5 cellular contexts compared by ENCODE assay signal in the genomic region with DNA sequence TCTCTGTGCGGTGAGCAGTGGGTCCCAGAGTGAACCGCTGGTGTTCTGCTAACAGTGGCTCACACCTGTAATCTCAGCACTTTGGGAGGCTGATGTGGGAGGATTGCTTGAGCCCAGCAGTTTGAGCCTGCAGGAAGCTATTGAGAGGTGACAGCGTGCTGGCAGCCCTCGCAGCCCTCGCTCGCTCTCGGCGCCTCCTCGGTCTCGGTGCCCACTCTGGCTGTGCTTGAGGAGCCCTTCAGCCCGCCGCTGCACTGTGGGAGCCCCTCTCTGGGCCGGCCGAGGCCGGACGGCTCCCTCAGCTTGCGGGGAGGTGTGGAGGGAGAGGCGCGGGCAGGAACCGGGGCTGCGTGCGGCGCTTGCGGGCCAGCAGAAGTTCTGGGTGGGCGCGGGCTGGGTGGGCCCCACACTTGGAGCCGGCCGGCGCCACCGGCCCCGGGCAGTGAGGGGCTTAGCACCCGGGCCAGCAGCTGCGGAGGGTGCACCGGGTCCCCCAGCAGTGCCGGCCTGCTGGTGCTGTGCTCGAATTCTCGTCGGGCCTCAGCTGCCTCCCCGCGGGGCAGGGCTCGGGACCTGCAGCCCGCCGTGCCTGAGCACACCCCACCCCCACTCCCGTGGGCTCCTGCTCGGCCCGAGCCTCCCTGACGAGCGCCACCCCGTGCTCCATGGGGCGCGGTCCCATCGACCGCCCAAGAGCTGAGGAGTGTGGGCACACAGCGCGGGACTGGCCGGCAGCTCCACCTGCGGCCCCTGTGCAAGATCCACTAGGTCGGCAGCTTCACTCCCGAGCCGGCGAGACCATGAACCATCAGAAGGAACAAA. TPM values are rescaled to one million over a fixed set of nuclear protein-coding genes. Genes with fewer than 3 reads are reported as not detected.
DNase-seq lines count a peak whose midpoint lies in the region; TF ChIP-seq lines count a peak whose summit lies in the region.
"Not testable (repeated sequence)": the region's sequence is repeated elsewhere in the genome, so short reads cannot be mapped to it uniquely, and the experiment has no call there.

No MANE protein-coding gene starts in this region.

- 89 to 97% (median 96%) methylated on average over 48 to 61 of the region's 61 CpGs for WGBS in spleen, 5 donors

- H3K4me3 Mint-ChIP-seq in MCF 10A (ENCODE audit: unreplicated experiment): not testable (repeated sequence)

- not testable (repeated sequence) for H3K36me3 ChIP-seq in H7 (replicated peaks; ENCODE audit: control insufficient read depth, insufficient read depth, low read length); spleen

- not testable (repeated sequence) for TF ChIP-seq POLR2A in spleen (IDR thresholded peaks at IDR 0.05)

- not testable (repeated sequence) for H3K4me1 Mint-ChIP-seq in MCF 10A (ENCODE audit: insufficient read depth, unreplicated experiment)

- intact Hi-C loops in MCF 10A (cut with micrococcal nuclease); spleen (cut with DNase I; ENCODE audit: low total_unique reads): not testable (repeated sequence)

- H3K27ac Mint-ChIP-seq in MCF 10A (ENCODE audit: low read depth, unreplicated experiment): peak overlapping the region; percentile 47

- H3K4me1 ChIP-seq in spleen: not testable (repeated sequence)

- TF ChIP-seq CTCF in MCF 10A (IDR thresholded peaks at IDR 0.05; ENCODE audit: unreplicated experiment); spleen (IDR thresholded peaks at IDR 0.05 in 8 of 11, conservative IDR thresholded peaks at IDR 0.05 in 3 of 11): not testable (repeated sequence)

- not testable (repeated sequence) for H3K36me3 Mint-ChIP-seq in MCF 10A (ENCODE audit: insufficient read depth, unreplicated experiment)

- not testable (repeated sequence) for H3K9me3 Mint-ChIP-seq in MCF 10A (ENCODE audit: unreplicated experiment)

- CTCF ChIA-PET in MCF 10A (lab: Yijun Ruan, JAX): interaction anchor here (0.6 to 3.4 kb wide), 3 partner anchors 10 to 165 kb away, joined by 3 to 22 read pairs (median 4); no protein-coding TSS in a partner anchor

- not testable (repeated sequence) for H3K27ac ChIP-seq in spleen

- not testable (repeated sequence) for BruUV-seq in MCF 10A (replicated peaks; lab: Mats Ljungman, UMichigan)

- POLR2A ChIA-PET in MCF 10A (lab: Yijun Ruan, JAX): not testable (repeated sequence)

- not testable (repeated sequence) for H3K27me3 Mint-ChIP-seq in MCF 10A (ENCODE audit: insufficient read depth, unreplicated experiment)

- H3K9me3 ChIP-seq in spleen: peaks cover 0 to 12% (median 0%) of the 10 kb centered on the region in 8 donors

- H3K4me3 ChIP-seq in H7 (ENCODE audit: insufficient read depth, low read depth, low read length); spleen: not testable (repeated sequence)

- peak; percentile 2 for DNase-seq in H7
- peak; percentile 28 for DNase-seq in activated CD8-positive, alpha-beta memory T cell treated with anti-CD3 and anti-CD28 coated beads for 24 hours
- DNase-seq in MCF 10A (ENCODE audit: unreplicated experiment): not testable (repeated sequence)
- peak; percentile 81 for DNase-seq in mesenteric fat pad (ENCODE audit: low spot score)
- peak; percentile 54 for DNase-seq in spleen

- not testable (repeated sequence) for H3K27me3 ChIP-seq in H7 (ENCODE audit: control insufficient read depth, insufficient read depth, low read length)
- peaks cover 0 to 25% (median 0%) of the 10 kb centered on the region in 7 donors for H3K27me3 ChIP-seq in spleen (replicated peaks in 1 of 7)

RNA-seq across cellular contexts. Expression of a gene that starts 35.1 kb away (rescaled TPM):
- 11.2 and 17.4 TPM in 2 replicates for total RNA-seq in H7 (2014; rRNA removed; shearing (Covaris generic))
- total RNA-seq in MCF 10A (2022) (67.0 and 73.1 TPM in 2 replicates), mesenteric fat pad (14.8 TPM), spleen (10 to 100 TPM; 17.9 to 26.5 (median 24.7) TPM)
- 1 to 10 TPM; 5.5 to 9.0 (median 6.0) TPM for polyA plus RNA-seq in spleen
